1 cellular context compared by ENCODE assay signal in the genomic region with DNA sequence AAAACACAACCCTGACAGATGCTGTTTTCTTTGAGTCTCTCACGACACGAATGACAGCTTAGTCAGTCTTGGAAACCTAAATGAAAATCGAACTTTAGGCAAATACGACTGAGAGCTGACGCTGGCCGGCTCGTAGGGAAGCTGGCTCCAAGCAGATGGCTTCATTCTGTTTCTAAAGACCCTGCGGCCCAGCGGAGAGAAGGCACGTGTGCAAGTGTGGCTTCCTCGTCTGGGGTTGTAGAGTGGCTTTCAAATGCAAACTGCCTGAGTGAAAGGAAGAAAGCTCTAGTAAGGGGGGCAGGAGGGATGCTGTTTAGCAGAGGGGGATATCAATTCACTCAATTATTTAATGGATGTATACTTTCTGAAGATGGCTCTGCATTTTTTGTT.
A peak's percentile ranks its signal among the peaks of the same experiment; 100 is the strongest.
TF ChIP-seq lines count a peak whose summit lies in the region.

No MANE protein-coding gene starts in this region.

TF ChIP-seq in WTC11, 78 proteins besides CTCF, POLR2A, EP300 and RAD21:
- TF ChIP-seq, protein P1, sequence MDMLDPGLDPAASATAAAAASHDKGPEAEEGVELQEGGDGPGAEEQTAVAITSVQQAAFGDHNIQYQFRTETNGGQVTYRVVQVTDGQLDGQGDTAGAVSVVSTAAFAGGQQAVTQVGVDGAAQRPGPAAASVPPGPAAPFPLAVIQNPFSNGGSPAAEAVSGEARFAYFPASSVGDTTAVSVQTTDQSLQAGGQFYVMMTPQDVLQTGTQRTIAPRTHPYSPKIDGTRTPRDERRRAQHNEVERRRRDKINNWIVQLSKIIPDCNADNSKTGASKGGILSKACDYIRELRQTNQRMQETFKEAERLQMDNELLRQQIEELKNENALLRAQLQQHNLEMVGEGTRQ (CRISPR knock-in tag; IDR thresholded peaks at IDR 0.05): peak; percentile 74
- TF ChIP-seq ZNF416 (CRISPR knock-in tag; IDR thresholded peaks at IDR 0.05) (no peak), NR3C1 (CRISPR knock-in tag; conservative IDR thresholded peaks at IDR 0.05; ENCODE audit: low read depth) (no peak), NFYB (CRISPR knock-in tag; conservative IDR thresholded peaks at IDR 0.05; ENCODE audit: low read depth) (no peak), NR1H2 (CRISPR knock-in tag; IDR thresholded peaks at IDR 0.05) (no peak), SMAD4 (CRISPR knock-in tag; IDR thresholded peaks at IDR 0.05) (no peak), FOXK1 (CRISPR knock-in tag; IDR thresholded peaks at IDR 0.05) (peak; percentile 38; the same call in 1 of the 2 replicates)
- TF ChIP-seq, protein P2, sequence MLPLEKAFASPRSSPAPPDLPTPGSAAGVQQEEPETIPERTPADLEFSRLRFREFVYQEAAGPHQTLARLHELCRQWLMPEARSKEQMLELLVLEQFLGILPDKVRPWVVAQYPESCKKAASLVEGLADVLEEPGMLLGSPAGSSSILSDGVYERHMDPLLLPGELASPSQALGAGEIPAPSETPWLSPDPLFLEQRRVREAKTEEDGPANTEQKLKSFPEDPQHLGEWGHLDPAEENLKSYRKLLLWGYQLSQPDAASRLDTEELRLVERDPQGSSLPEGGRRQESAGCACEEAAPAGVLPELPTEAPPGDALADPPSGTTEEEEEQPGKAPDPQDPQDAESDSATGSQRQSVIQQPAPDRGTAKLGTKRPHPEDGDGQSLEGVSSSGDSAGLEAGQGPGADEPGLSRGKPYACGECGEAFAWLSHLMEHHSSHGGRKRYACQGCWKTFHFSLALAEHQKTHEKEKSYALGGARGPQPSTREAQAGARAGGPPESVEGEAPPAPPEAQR (CRISPR knock-in tag; IDR thresholded peaks at IDR 0.05): no peak
- TF ChIP-seq, protein P3, sequence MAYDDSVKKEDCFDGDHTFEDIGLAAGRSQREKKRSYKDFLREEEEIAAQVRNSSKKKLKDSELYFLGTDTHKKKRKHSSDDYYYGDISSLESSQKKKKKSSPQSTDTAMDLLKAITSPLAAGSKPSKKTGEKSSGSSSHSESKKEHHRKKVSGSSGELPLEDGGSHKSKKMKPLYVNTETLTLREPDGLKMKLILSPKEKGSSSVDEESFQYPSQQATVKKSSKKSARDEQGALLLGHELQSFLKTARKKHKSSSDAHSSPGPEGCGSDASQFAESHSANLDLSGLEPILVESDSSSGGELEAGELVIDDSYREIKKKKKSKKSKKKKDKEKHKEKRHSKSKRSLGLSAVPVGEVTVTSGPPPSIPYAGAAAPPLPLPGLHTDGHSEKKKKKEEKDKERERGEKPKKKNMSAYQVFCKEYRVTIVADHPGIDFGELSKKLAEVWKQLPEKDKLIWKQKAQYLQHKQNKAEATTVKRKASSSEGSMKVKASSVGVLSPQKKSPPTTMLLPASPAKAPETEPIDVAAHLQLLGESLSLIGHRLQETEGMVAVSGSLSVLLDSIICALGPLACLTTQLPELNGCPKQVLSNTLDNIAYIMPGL (CRISPR knock-in tag; IDR thresholded peaks at IDR 0.05): no peak
- TF ChIP-seq, protein P4, sequence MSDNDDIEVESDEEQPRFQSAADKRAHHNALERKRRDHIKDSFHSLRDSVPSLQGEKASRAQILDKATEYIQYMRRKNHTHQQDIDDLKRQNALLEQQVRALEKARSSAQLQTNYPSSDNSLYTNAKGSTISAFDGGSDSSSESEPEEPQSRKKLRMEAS (CRISPR knock-in tag; IDR thresholded peaks at IDR 0.05): peak; percentile 89
- TF ChIP-seq, protein P5, sequence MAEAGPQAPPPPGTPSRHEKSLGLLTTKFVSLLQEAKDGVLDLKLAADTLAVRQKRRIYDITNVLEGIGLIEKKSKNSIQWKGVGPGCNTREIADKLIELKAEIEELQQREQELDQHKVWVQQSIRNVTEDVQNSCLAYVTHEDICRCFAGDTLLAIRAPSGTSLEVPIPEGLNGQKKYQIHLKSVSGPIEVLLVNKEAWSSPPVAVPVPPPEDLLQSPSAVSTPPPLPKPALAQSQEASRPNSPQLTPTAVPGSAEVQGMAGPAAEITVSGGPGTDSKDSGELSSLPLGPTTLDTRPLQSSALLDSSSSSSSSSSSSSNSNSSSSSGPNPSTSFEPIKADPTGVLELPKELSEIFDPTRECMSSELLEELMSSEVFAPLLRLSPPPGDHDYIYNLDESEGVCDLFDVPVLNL (CRISPR knock-in tag; IDR thresholded peaks at IDR 0.05; ENCODE audit: borderline replicate concordance, low read depth): no peak
- TF ChIP-seq, protein P6, sequence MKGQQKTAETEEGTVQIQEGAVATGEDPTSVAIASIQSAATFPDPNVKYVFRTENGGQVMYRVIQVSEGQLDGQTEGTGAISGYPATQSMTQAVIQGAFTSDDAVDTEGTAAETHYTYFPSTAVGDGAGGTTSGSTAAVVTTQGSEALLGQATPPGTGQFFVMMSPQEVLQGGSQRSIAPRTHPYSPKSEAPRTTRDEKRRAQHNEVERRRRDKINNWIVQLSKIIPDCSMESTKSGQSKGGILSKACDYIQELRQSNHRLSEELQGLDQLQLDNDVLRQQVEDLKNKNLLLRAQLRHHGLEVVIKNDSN (CRISPR knock-in tag; IDR thresholded peaks at IDR 0.05): peak; percentile 75; the same call in 1 of the 2 replicates
- TF ChIP-seq, protein P7, sequence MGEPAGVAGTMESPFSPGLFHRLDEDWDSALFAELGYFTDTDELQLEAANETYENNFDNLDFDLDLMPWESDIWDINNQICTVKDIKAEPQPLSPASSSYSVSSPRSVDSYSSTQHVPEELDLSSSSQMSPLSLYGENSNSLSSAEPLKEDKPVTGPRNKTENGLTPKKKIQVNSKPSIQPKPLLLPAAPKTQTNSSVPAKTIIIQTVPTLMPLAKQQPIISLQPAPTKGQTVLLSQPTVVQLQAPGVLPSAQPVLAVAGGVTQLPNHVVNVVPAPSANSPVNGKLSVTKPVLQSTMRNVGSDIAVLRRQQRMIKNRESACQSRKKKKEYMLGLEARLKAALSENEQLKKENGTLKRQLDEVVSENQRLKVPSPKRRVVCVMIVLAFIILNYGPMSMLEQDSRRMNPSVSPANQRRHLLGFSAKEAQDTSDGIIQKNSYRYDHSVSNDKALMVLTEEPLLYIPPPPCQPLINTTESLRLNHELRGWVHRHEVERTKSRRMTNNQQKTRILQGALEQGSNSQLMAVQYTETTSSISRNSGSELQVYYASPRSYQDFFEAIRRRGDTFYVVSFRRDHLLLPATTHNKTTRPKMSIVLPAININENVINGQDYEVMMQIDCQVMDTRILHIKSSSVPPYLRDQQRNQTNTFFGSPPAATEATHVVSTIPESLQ (CRISPR knock-in tag; IDR thresholded peaks at IDR 0.05): no peak
- TF ChIP-seq, protein P8, sequence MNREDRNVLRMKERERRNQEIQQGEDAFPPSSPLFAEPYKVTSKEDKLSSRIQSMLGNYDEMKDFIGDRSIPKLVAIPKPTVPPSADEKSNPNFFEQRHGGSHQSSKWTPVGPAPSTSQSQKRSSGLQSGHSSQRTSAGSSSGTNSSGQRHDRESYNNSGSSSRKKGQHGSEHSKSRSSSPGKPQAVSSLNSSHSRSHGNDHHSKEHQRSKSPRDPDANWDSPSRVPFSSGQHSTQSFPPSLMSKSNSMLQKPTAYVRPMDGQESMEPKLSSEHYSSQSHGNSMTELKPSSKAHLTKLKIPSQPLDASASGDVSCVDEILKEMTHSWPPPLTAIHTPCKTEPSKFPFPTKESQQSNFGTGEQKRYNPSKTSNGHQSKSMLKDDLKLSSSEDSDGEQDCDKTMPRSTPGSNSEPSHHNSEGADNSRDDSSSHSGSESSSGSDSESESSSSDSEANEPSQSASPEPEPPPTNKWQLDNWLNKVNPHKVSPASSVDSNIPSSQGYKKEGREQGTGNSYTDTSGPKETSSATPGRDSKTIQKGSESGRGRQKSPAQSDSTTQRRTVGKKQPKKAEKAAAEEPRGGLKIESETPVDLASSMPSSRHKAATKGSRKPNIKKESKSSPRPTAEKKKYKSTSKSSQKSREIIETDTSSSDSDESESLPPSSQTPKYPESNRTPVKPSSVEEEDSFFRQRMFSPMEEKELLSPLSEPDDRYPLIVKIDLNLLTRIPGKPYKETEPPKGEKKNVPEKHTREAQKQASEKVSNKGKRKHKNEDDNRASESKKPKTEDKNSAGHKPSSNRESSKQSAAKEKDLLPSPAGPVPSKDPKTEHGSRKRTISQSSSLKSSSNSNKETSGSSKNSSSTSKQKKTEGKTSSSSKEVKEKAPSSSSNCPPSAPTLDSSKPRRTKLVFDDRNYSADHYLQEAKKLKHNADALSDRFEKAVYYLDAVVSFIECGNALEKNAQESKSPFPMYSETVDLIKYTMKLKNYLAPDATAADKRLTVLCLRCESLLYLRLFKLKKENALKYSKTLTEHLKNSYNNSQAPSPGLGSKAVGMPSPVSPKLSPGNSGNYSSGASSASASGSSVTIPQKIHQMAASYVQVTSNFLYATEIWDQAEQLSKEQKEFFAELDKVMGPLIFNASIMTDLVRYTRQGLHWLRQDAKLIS (CRISPR knock-in tag; IDR thresholded peaks at IDR 0.05; ENCODE audit: borderline replicate concordance): no peak
